In genomic region chrX:85084770-85085393, GRCh38 we compare ENCODE assay signal across 8 cellular contexts.
DNase-seq lines count a peak whose midpoint lies in the region; ATAC-seq and TF ChIP-seq lines count a peak whose summit lies in the region.

No MANE protein-coding gene starts in this region.

- H3K4me3 ChIP-seq in AG09309 (ENCODE audit: control insufficient read depth, low read depth, low read length) (no peak overlapping the region), coronary artery (no peak overlapping the region), mucosa of descending colon (no peak overlapping the region)

- H3K9me3 ChIP-seq in mucosa of descending colon, result no peaks in the 10 kb centered on the region

- H3K27me3 Mint-ChIP-seq in activated T-helper 17 cell treated with anti-CD3 and anti-CD28 coated beads, Interleukin-2, amount 50 U/mL, for 72 hours, result no peaks in the 10 kb centered on the region

- H3K4me3 Mint-ChIP-seq in activated T-helper 17 cell treated with anti-CD3 and anti-CD28 coated beads, Interleukin-2, amount 50 U/mL, for 72 hours, result no peak overlapping the region

- peak; percentile 73 for ATAC-seq in HG02759 (IDR thresholded peaks at IDR 0.05; ENCODE audit: unreplicated experiment)
- ATAC-seq in mucosa of descending colon, result peak; percentile 66
- no peak for ATAC-seq in activated T-helper 17 cell treated with anti-CD3 and anti-CD28 coated beads, Interleukin-2, amount 50 U/mL, for 72 hours (replicated peaks)

- no peak overlapping the region for H3K27ac ChIP-seq in coronary artery

- DNase-seq in AG09309 (ENCODE audit: low read depth) (peak; percentile 4), GM10266 (ENCODE audit: extremely low spot score) (peak; percentile 14), NCI-H69 (lab: John Stamatoyannopoulos, UW) (peak; percentile 15), coronary artery (ENCODE audit: low spot score) (no peak), mucosa of descending colon (peak in 1 of 3 donors; percentile 26), NCI-H187 treated with DMSO at 0.1 percent for 48 hours (lab: John Stamatoyannopoulos, UW) (no peak)

- peak; percentile 86 for TF ChIP-seq CTCF in AG09309 (IDR thresholded peaks at IDR 0.05; ENCODE audit: control insufficient read depth, insufficient read depth, low read depth, low read length, missing control alignments)
- peak; percentile 58 for TF ChIP-seq CTCF in GM10266 (IDR thresholded peaks at IDR 0.05; ENCODE audit: control insufficient read depth, insufficient read depth, low read depth, missing control alignments)
- peak; percentile 64 for TF ChIP-seq CTCF in coronary artery (IDR thresholded peaks at IDR 0.05)
- TF ChIP-seq CTCF in mucosa of descending colon (IDR thresholded peaks at IDR 0.05), result peak; percentile 36

- no peaks in the 10 kb centered on the region for H3K36me3 ChIP-seq in mucosa of descending colon (ENCODE audit: low read depth)

- intact Hi-C loops in mucosa of descending colon (cut with DNase I, micrococcal nuclease), result no loop called here

- no peaks in the 10 kb centered on the region for H3K4me1 ChIP-seq in mucosa of descending colon (ENCODE audit: low read depth)

- no peaks in the 10 kb centered on the region for H3K4me1 Mint-ChIP-seq in activated T-helper 17 cell treated with anti-CD3 and anti-CD28 coated beads, Interleukin-2, amount 50 U/mL, for 72 hours

- H3K36me3 Mint-ChIP-seq in activated T-helper 17 cell treated with anti-CD3 and anti-CD28 coated beads, Interleukin-2, amount 50 U/mL, for 72 hours (ENCODE audit: low read depth), result peaks cover 64% of the 10 kb centered on the region

- no peak overlapping the region for H3K27ac Mint-ChIP-seq in activated T-helper 17 cell treated with anti-CD3 and anti-CD28 coated beads, Interleukin-2, amount 50 U/mL, for 72 hours

- H3K9me3 Mint-ChIP-seq in activated T-helper 17 cell treated with anti-CD3 and anti-CD28 coated beads, Interleukin-2, amount 50 U/mL, for 72 hours, result no peaks in the 10 kb centered on the region

Comparison
In these comparisons a context has a peak if more than half of its experiments do, and no peak if none do; other contexts are left out.
1. DNase-seq: peak in AG09309 (single experiment), GM10266 (single experiment) and NCI-H69 (single experiment); none in coronary artery (single experiment) and NCI-H187 treated with DMSO at 0.1 percent for 48 hours (single experiment).
2. CTCF ChIP-seq: peak in every context shown above with its lines; median percentile 86 in AG09309; 64 in coronary artery; 58 in GM10266; 36 in mucosa of descending colon.